ENCODE assay signal across 8 cellular contexts in the genomic region with DNA sequence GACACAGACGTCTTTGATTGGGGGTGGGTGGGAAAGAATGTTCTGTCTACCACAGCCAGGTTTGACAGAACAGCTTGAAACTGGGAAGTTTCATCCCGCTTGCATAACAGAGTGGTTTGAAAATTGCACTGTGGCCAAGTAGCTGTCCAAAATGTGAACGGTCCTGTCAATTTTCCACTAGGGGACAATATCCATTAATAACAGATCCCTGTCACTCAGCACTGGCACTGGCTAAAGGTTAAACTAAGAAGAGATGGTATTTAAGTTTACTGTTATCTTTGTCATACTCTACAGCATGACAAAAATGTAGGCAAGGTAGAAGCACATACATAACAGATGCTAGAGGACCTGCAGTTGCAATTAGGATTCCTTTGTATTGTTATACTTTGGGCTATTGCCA. TPM values are rescaled to one million over a fixed set of nuclear protein-coding genes. Genes with fewer than 3 reads are reported as not detected.
DNase-seq lines count a peak whose midpoint lies in the region; ATAC-seq and TF ChIP-seq lines count a peak whose summit lies in the region.

No MANE protein-coding gene starts in this region.

- H3K9me3 Mint-ChIP-seq in memory B cell = peaks cover 4% of the 10 kb centered on the region

- no peaks in the 10 kb centered on the region for H4K20me1 ChIP-seq in SU-DHL-6 (ENCODE audit: low read depth, low read length)

- in situ Hi-C loops in T47D (cut with HindIII; ENCODE audit: low pct_unique_long_range_greater_than_20kb, low sequenced_read_pairs) = no loop called here

- H3K27me3 Mint-ChIP-seq in memory B cell = no peaks in the 10 kb centered on the region

- no peak overlapping the region for H3K9ac ChIP-seq in SU-DHL-6 (ENCODE audit: low read length)

- H2AFZ ChIP-seq in SU-DHL-6 (ENCODE audit: low read depth, low read length, severe bottlenecking) = no peak overlapping the region

- no peak overlapping the region for H3K4me3 ChIP-seq in breast epithelium
- no peak overlapping the region for H3K4me3 ChIP-seq in SU-DHL-6 (ENCODE audit: insufficient read depth, low read length, poor library complexity, severe bottlenecking)

- no peaks in the 10 kb centered on the region for H3K79me2 ChIP-seq in SU-DHL-6 (ENCODE audit: insufficient read depth, low read length)

- intact Hi-C loops in breast epithelium (cut with DNase I; ENCODE audit: low total_unique reads) = no loop called here

- H3K4me1 ChIP-seq in breast epithelium = no peaks in the 10 kb centered on the region

- H3F3A ChIP-seq in SU-DHL-6 (ENCODE audit: insufficient read depth) = no peaks in the 10 kb centered on the region

- H3K27ac Mint-ChIP-seq in memory B cell = no peak overlapping the region

- peaks cover 16% of the 10 kb centered on the region for H3K4me1 Mint-ChIP-seq in memory B cell

- ATAC-seq in HG03521 (IDR thresholded peaks at IDR 0.05; ENCODE audit: unreplicated experiment) = peak; percentile 54
- peak; percentile 79 for ATAC-seq in memory B cell (ENCODE audit: low read depth)
- no peak for ATAC-seq in GM18873 (IDR thresholded peaks at IDR 0.05; ENCODE audit: low FRiP score, unreplicated experiment)

- H3K27me3 ChIP-seq in breast epithelium (no peaks in the 10 kb centered on the region), SU-DHL-6 (ENCODE audit: low read length) (no peaks in the 10 kb centered on the region)

- TF ChIP-seq POLR2A in breast epithelium (IDR thresholded peaks at IDR 0.05) = no peak

- H3K36me3 Mint-ChIP-seq in memory B cell = no peaks in the 10 kb centered on the region

- H3K9me2 ChIP-seq in SU-DHL-6 (replicated peaks; ENCODE audit: insufficient read depth, low read length) = no peaks in the 10 kb centered on the region

- H3K4me3 Mint-ChIP-seq in memory B cell = no peak overlapping the region

- H3K9me3 ChIP-seq in breast epithelium (no peaks in the 10 kb centered on the region), SU-DHL-6 (ENCODE audit: insufficient read depth, low read length) (no peaks in the 10 kb centered on the region)

- H3K27ac ChIP-seq in breast epithelium = no peak overlapping the region
- no peak overlapping the region for H3K27ac ChIP-seq in SU-DHL-6 (ENCODE audit: low read depth, low read length)

- DNase-seq in T47D (ENCODE audit: low read depth in 1 of 2, low spot score in 1 of 2) (peak; percentile 33 to 64), breast epithelium (ENCODE audit: low spot score in 2 of 2) (no peak), memory B cell (ENCODE audit: low spot score in 2 of 2) (peak in 1 of 2 donors; percentile 16), mesenteric fat pad (ENCODE audit: low spot score) (no peak), GOT3 (lab: John Stamatoyannopoulos, UW) (no peak)

- no peak overlapping the region for H3K4me2 ChIP-seq in SU-DHL-6 (ENCODE audit: low read depth, low read length, poor library complexity, severe bottlenecking)

- TF ChIP-seq CTCF in breast epithelium (IDR thresholded peaks at IDR 0.05) (no peak), SU-DHL-6 (IDR thresholded peaks at IDR 0.05; ENCODE audit: insufficient read depth, low read length, poor library complexity, severe bottlenecking) (peak; percentile 22)

- H3K36me3 ChIP-seq in breast epithelium (no peaks in the 10 kb centered on the region), SU-DHL-6 (ENCODE audit: low read length) (no peaks in the 10 kb centered on the region)

RNA-seq across cellular contexts. Expression of a gene that starts 55.6 kb away (rescaled TPM):
- total RNA-seq in breast epithelium (under 1 TPM in 1 of 3 donors, not detected in 2; 0.59 TPM), mesenteric fat pad (not detected)

Comparison
In these comparisons a context has a peak if more than half of its experiments do, and no peak if none do; other contexts are left out.
1. DNase-seq: peak in T47D (2 of 2); none in breast epithelium (0 of 2), mesenteric fat pad (single experiment) and GOT3 (single experiment).